ENCODE assay signal across 8 cellular contexts in the genomic region with DNA sequence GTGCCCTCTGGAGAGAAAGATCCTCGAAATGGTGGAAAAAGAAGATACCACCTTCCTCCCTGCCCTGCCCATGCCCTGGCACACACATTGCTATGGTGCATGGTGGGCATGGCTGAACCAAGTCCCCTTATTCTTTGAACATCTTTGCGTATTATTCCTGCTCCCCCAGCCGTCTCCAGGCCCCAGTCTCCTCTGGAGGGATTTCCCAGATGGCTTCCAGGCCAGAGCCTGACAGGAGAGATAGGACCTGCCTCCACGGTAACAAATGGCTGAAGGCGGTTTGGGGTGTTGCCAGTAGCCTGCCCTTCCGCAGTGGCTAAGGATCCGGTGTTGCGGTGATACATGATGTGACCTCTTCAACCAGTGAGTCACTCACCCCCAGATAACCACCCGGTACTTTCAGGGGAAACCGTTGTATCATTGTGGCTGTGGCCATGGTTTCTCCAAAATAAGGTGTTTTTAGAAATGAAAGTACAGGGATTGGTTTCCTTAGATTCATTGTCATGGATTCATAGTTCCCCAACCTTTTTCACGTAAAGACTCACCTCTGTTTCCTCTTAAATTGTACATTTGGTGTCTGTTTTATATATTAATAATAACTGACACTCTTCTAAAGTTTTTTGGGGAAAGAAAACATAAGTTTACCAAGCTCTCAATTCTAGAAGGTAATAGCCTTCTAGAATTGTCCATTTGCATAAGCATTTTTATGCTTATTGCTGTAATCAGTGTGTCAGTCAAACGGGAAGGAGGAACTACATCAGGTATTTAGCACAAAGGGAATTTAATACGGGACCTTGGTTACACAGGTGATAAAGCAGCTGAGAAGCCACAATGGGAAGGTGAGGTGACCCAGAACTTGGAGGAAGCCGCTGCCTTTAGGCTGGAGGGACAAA. TPM values are rescaled to one million over a fixed set of nuclear protein-coding genes. Genes with fewer than 3 reads are reported as not detected.
DNase-seq lines count a peak whose midpoint lies in the region; ATAC-seq lines count a peak whose summit lies in the region.

No MANE protein-coding gene starts in this region.

- H3K4me3 ChIP-seq in skeletal muscle satellite cell (ENCODE audit: low read length), result no peak overlapping the region

- H3K27me3 ChIP-seq in skeletal muscle satellite cell (ENCODE audit: control insufficient read depth, insufficient read depth, low read length), result no peaks in the 10 kb centered on the region

- H3K9ac ChIP-seq in skeletal muscle satellite cell (ENCODE audit: low read depth, low read length), result peak overlapping the region; percentile 22

- H3K9me3 ChIP-seq in skeletal muscle satellite cell (replicated peaks; ENCODE audit: low read length), result no peaks in the 10 kb centered on the region

- H3K4me2 ChIP-seq in skeletal muscle satellite cell (ENCODE audit: low read length), result peak overlapping the region; percentile 12

- DNase-seq in NOMO-1 (lab: John Stamatoyannopoulos, UW; ENCODE audit: unreplicated experiment in 2 of 2) (peak; percentile 88 to 98), glomerular endothelial cell (ENCODE audit: extremely low read depth, low read depth, low spot score) (peak; percentile 90), COLO829 (ENCODE audit: low spot score) (no peak)
- peak; percentile 60 for DNase-seq in activated CD8-positive, alpha-beta memory T cell treated with anti-CD3 and anti-CD28 coated beads, Interleukin-2, amount 50 U/mL, for 4 hours

- H3K36me3 ChIP-seq in skeletal muscle satellite cell (ENCODE audit: insufficient read depth, low read length), result peaks cover 46% of the 10 kb centered on the region

- H3K4me1 ChIP-seq in skeletal muscle satellite cell (ENCODE audit: control insufficient read depth, insufficient read depth, low read length), result peaks cover 53% of the 10 kb centered on the region

- ATAC-seq in GM18499 (IDR thresholded peaks at IDR 0.05; ENCODE audit: insufficient read depth, unreplicated experiment) (peak; percentile 42), HG02759 (IDR thresholded peaks at IDR 0.05; ENCODE audit: unreplicated experiment) (peak; percentile 75), GM19023 (IDR thresholded peaks at IDR 0.05; ENCODE audit: unreplicated experiment) (no peak)

RNA-seq across cellular contexts. Expression of gene SMAD3, which starts 25.9 kb away (rescaled TPM):
- total RNA-seq in glomerular endothelial cell, result 76.6 and 84.1 TPM in 2 replicates
- 18.3 and 32.1 TPM in 2 replicates for total RNA-seq in skeletal muscle satellite cell (2012; rRNA removed)
